In genomic region chr14:61562321-61563161, GRCh38 we compare ENCODE assay signal across 7 cellular contexts.
DNase-seq lines count a peak whose midpoint lies in the region; ATAC-seq and TF ChIP-seq lines count a peak whose summit lies in the region.

No MANE protein-coding gene starts in this region.

- no peaks in the 10 kb centered on the region for H3K36me3 Mint-ChIP-seq in HFFc6 (ENCODE audit: low read depth)

- no peaks in the 10 kb centered on the region; the same call in 1 of the 2 replicates for H3K27me3 Mint-ChIP-seq in HFFc6 (ENCODE audit: insufficient read depth)

- H3K4me1 Mint-ChIP-seq in HFFc6 (ENCODE audit: low read depth), result peaks cover 86% of the 10 kb centered on the region

- POLR2A ChIA-PET in RWPE1 (lab: Yijun Ruan, JAX; ENCODE audit: low non-redundant PET), result no interaction called here

- peak overlapping the region; percentile 98 for H3K27ac ChIP-seq in RWPE1

- no peaks in the 10 kb centered on the region for H3K9me3 Mint-ChIP-seq in HFFc6

- ATAC-seq in omental fat pad (ENCODE audit: low FRiP score) (peak; percentile 60), HG03442 (IDR thresholded peaks at IDR 0.05; ENCODE audit: unreplicated experiment) (no peak), GM19023 (IDR thresholded peaks at IDR 0.05; ENCODE audit: unreplicated experiment) (no peak)

- H3K27ac Mint-ChIP-seq in HFFc6, result peak overlapping the region; percentile 96

- TF ChIP-seq CTCF in HFFc6 (IDR thresholded peaks at IDR 0.05), result no peak
- TF ChIP-seq CTCF in RWPE1 (conservative IDR thresholded peaks at IDR 0.05; ENCODE audit: low read depth), result no peak
- TF ChIP-seq CTCF in omental fat pad (IDR thresholded peaks at IDR 0.05), result no peak
- TF ChIP-seq CTCF in GM10266 (IDR thresholded peaks at IDR 0.05; ENCODE audit: control insufficient read depth, insufficient read depth, low read depth, missing control alignments), result no peak

- CTCF ChIA-PET in RWPE1 (lab: Yijun Ruan, JAX), result interaction anchor here (0.6 to 1.0 kb wide), 2 partner anchors 11 to 20 kb away, joined by 4 to 5 read pairs; no protein-coding TSS in a partner anchor

- DNase-seq in HFFc6 (peak; percentile 100), RWPE1 (ENCODE audit: low spot score) (peak; percentile 97), dedifferentiated amniotic fluid mesenchymal stem cell (ENCODE audit: extremely low spot score) (peak; percentile 90), omental fat pad (ENCODE audit: low spot score) (peak; percentile 20), GM10266 (ENCODE audit: extremely low spot score) (no peak)

- peak overlapping the region; percentile 78 for H3K4me3 Mint-ChIP-seq in HFFc6
